Comparison of ENCODE assay signal across 1 cellular context in the genomic region with DNA sequence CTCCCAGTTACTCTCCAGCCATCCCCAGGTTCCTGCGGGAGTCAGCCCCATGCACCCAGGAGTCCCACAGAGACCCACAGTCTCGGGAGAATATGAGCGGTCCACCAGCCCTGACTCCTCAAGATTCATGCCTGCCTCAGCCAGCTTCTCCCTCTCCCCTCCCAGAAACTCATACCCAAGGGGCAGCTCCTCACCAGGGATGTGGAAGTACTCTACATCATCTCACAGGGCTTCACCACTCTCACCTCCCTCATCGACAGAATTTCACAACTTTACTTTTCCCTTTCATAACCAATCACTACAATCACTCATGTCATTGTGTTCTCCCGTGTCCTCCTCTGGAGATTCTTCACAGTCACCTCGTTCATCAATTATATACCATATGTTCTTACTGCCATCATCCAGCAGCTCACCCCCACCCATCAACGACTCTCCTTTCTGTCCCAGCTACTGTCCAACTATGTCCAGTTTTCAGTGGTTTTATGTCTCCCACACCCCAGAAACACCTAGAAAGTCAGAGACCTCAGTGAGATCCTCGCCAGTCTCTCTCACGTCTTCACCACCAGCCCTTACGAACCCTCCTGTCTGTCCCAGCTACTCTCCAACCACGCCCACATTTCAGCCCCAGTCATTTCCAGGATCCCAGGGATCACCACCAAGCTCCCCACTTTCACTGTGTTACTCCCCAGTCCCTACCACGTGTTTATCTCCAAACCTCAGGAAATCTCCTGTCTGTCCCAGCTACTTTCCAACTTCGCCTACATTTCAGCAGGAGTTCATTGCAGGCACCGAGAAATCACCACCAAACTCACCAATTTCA.
TF ChIP-seq lines count a peak whose summit lies in the region.

No MANE protein-coding gene starts in this region.

TF ChIP-seq in K562, 482 proteins besides CTCF, POLR2A, EP300 and RAD21 (continued from another document):
- TF ChIP-seq PTBP1 (IDR thresholded peaks at IDR 0.05; ENCODE audit: low read depth, low read length) (0 out of 2 replicates have a peak, but pooled peaks have one; percentile 20), HNRNPUL1 (IDR thresholded peaks at IDR 0.05; ENCODE audit: low read length) (peak; percentile 18; the same call in 1 of the 2 replicates), MYBL2 (IDR thresholded peaks at IDR 0.05; ENCODE audit: low read depth) (no peak), MYBL2 (CRISPR knock-in tag; IDR thresholded peaks at IDR 0.05; ENCODE audit: borderline replicate concordance) (no peak), KLF13 (tag; IDR thresholded peaks at IDR 0.05; ENCODE audit: borderline replicate concordance, low read depth) (peak; percentile 47; the same call in 1 of the 2 replicates), SNRNP70 (optimal IDR thresholded peaks at IDR 0.05; ENCODE audit: low read depth, low read length) (no peak), SAFB (IDR thresholded peaks at IDR 0.05; ENCODE audit: borderline replicate concordance, low read depth, low read length) (no peak), HIVEP1 (CRISPR knock-in tag; IDR thresholded peaks at IDR 0.05) (no peak), ZNF316 (IDR thresholded peaks at IDR 0.05) (no peak), GTF2F1 (IDR thresholded peaks at IDR 0.05; ENCODE audit: low read depth, low read length) (0 out of 2 replicates have a peak, but pooled peaks have one; percentile 39), ZNF133 (CRISPR knock-in tag; IDR thresholded peaks at IDR 0.05) (no peak), MTA2 (IDR thresholded peaks at IDR 0.05; ENCODE audit: low read depth) (no peak), NR4A1 (CRISPR knock-in tag; IDR thresholded peaks at IDR 0.05) (no peak), NR4A1 (tag; IDR thresholded peaks at IDR 0.05) (no peak), BRF1 (IDR thresholded peaks at IDR 0.05; ENCODE audit: borderline replicate concordance, extremely low read depth, insufficient read length) (no peak), ZNF274 (IDR thresholded peaks at IDR 0.05; ENCODE audit: borderline replicate concordance, low read depth, low read length) (no peak), RFX5 (IDR thresholded peaks at IDR 0.05; ENCODE audit: low read depth, low read length) (0 out of 2 replicates have a peak, but pooled peaks have one; percentile 8), CCAR2 (IDR thresholded peaks at IDR 0.05; ENCODE audit: low read depth, low read length) (peak; percentile 11; the same call in 1 of the 2 replicates), NCOA4 (IDR thresholded peaks at IDR 0.05; ENCODE audit: partially characterized antibody) (peak; percentile 95), CHD1 (IDR thresholded peaks at IDR 0.05; ENCODE audit: low read length) (peak; percentile 33)
- TF ChIP-seq, protein P1, sequence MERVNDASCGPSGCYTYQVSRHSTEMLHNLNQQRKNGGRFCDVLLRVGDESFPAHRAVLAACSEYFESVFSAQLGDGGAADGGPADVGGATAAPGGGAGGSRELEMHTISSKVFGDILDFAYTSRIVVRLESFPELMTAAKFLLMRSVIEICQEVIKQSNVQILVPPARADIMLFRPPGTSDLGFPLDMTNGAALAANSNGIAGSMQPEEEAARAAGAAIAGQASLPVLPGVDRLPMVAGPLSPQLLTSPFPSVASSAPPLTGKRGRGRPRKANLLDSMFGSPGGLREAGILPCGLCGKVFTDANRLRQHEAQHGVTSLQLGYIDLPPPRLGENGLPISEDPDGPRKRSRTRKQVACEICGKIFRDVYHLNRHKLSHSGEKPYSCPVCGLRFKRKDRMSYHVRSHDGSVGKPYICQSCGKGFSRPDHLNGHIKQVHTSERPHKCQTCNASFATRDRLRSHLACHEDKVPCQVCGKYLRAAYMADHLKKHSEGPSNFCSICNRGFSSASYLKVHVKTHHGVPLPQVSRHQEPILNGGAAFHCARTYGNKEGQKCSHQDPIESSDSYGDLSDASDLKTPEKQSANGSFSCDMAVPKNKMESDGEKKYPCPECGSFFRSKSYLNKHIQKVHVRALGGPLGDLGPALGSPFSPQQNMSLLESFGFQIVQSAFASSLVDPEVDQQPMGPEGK (CRISPR knock-in tag; IDR thresholded peaks at IDR 0.05; ENCODE audit: borderline replicate concordance), result no peak
- TF ChIP-seq, protein P2, sequence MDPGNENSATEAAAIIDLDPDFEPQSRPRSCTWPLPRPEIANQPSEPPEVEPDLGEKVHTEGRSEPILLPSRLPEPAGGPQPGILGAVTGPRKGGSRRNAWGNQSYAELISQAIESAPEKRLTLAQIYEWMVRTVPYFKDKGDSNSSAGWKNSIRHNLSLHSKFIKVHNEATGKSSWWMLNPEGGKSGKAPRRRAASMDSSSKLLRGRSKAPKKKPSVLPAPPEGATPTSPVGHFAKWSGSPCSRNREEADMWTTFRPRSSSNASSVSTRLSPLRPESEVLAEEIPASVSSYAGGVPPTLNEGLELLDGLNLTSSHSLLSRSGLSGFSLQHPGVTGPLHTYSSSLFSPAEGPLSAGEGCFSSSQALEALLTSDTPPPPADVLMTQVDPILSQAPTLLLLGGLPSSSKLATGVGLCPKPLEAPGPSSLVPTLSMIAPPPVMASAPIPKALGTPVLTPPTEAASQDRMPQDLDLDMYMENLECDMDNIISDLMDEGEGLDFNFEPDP (CRISPR knock-in tag; IDR thresholded peaks at IDR 0.05), result no peak
- TF ChIP-seq, protein P3, sequence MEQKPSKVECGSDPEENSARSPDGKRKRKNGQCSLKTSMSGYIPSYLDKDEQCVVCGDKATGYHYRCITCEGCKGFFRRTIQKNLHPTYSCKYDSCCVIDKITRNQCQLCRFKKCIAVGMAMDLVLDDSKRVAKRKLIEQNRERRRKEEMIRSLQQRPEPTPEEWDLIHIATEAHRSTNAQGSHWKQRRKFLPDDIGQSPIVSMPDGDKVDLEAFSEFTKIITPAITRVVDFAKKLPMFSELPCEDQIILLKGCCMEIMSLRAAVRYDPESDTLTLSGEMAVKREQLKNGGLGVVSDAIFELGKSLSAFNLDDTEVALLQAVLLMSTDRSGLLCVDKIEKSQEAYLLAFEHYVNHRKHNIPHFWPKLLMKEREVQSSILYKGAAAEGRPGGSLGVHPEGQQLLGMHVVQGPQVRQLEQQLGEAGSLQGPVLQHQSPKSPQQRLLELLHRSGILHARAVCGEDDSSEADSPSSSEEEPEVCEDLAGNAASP (IDR thresholded peaks at IDR 0.05), result no peak
- TF ChIP-seq, protein P4, sequence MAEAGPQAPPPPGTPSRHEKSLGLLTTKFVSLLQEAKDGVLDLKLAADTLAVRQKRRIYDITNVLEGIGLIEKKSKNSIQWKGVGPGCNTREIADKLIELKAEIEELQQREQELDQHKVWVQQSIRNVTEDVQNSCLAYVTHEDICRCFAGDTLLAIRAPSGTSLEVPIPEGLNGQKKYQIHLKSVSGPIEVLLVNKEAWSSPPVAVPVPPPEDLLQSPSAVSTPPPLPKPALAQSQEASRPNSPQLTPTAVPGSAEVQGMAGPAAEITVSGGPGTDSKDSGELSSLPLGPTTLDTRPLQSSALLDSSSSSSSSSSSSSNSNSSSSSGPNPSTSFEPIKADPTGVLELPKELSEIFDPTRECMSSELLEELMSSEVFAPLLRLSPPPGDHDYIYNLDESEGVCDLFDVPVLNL (CRISPR knock-in tag; IDR thresholded peaks at IDR 0.05; ENCODE audit: low read depth), result no peak
- TF ChIP-seq, protein P5, sequence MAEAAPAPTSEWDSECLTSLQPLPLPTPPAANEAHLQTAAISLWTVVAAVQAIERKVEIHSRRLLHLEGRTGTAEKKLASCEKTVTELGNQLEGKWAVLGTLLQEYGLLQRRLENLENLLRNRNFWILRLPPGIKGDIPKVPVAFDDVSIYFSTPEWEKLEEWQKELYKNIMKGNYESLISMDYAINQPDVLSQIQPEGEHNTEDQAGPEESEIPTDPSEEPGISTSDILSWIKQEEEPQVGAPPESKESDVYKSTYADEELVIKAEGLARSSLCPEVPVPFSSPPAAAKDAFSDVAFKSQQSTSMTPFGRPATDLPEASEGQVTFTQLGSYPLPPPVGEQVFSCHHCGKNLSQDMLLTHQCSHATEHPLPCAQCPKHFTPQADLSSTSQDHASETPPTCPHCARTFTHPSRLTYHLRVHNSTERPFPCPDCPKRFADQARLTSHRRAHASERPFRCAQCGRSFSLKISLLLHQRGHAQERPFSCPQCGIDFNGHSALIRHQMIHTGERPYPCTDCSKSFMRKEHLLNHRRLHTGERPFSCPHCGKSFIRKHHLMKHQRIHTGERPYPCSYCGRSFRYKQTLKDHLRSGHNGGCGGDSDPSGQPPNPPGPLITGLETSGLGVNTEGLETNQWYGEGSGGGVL (CRISPR knock-in tag; IDR thresholded peaks at IDR 0.05), result no peak
- TF ChIP-seq, protein P6, sequence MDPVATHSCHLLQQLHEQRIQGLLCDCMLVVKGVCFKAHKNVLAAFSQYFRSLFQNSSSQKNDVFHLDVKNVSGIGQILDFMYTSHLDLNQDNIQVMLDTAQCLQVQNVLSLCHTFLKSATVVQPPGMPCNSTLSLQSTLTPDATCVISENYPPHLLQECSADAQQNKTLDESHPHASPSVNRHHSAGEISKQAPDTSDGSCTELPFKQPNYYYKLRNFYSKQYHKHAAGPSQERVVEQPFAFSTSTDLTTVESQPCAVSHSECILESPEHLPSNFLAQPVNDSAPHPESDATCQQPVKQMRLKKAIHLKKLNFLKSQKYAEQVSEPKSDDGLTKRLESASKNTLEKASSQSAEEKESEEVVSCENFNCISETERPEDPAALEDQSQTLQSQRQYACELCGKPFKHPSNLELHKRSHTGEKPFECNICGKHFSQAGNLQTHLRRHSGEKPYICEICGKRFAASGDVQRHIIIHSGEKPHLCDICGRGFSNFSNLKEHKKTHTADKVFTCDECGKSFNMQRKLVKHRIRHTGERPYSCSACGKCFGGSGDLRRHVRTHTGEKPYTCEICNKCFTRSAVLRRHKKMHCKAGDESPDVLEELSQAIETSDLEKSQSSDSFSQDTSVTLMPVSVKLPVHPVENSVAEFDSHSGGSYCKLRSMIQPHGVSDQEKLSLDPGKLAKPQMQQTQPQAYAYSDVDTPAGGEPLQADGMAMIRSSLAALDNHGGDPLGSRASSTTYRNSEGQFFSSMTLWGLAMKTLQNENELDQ (CRISPR knock-in tag; IDR thresholded peaks at IDR 0.05; ENCODE audit: borderline replicate concordance), result no peak
- TF ChIP-seq, protein P7, sequence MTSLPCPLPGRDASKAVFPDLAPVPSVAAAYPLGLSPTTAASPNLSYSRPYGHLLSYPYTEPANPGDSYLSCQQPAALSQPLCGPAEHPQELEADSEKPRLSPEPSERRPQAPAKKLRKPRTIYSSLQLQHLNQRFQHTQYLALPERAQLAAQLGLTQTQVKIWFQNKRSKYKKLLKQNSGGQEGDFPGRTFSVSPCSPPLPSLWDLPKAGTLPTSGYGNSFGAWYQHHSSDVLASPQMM (CRISPR knock-in tag; IDR thresholded peaks at IDR 0.05), result no peak
- TF ChIP-seq, protein P8, sequence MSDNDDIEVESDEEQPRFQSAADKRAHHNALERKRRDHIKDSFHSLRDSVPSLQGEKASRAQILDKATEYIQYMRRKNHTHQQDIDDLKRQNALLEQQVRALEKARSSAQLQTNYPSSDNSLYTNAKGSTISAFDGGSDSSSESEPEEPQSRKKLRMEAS (CRISPR knock-in tag; IDR thresholded peaks at IDR 0.05), result no peak
